In genomic region chr6:155103816-155104366, GRCh38 we compare ENCODE assay signal across 14 cellular contexts.
DNase-seq lines count a peak whose midpoint lies in the region; ATAC-seq and TF ChIP-seq lines count a peak whose summit lies in the region.
"Had no signal": no experiment of that assay in that cellular context is flagged by ENCODE, and none has a peak within 500 bp of the region (broad histone marks: within the 10 kb centered on the region; RNA-seq: fewer than 3 reads in every experiment).

No MANE protein-coding gene starts in this region.

- intact Hi-C loops in activated CD4-positive, alpha-beta T cell treated with anti-CD3 and anti-CD28 coated beads, Interleukin-2, amount 10 ng/mL, durations not matched to agents 24 days and 14 days (cut with micrococcal nuclease): loop anchor here (1.0 kb wide), 2 partner anchors 23 to 67 kb away; no protein-coding TSS in a partner anchor

- H3K4me1 ChIP-seq in gastroesophageal sphincter: peaks cover 0 to 8% (median 0%) of the 10 kb centered on the region in 3 donors
- H3K4me1 ChIP-seq: lower lobe of right lung, parathyroid adenoma, testis had no signal

- H3K27me3 Mint-ChIP-seq in activated CD4-positive, alpha-beta T cell treated with anti-CD3 and anti-CD28 coated beads, Interleukin-2, amount 10 ng/mL, durations not matched to agents 24 days and 14 days: peaks cover 2% of the 10 kb centered on the region
- peaks cover 0 to 6% of the 10 kb centered on the region in 2 donors for H3K27me3 Mint-ChIP-seq in natural killer cell treated with Interleukin-12 subunit alpha and Interleukin-12 subunit beta and Interleukin-15 and Interleukin-18, amount 100 ng/mL, for 72 hours

- no peaks in the 10 kb centered on the region for H3K9me3 ChIP-seq in gastroesophageal sphincter
- H3K9me3 ChIP-seq: lower lobe of right lung, testis had no signal

- WGBS in gastroesophageal sphincter (ENCODE audit: low coverage in 1 of 2), 2 donors: 14 to 44% methylated on average over 1 to 4 of the region's 5 CpGs

- no peaks in the 10 kb centered on the region for H3K27me3 ChIP-seq in gastroesophageal sphincter
- H3K27me3 ChIP-seq: testis had no signal

- H3K4me3 Mint-ChIP-seq in activated CD4-positive, alpha-beta T cell treated with anti-CD3 and anti-CD28 coated beads, Interleukin-2, amount 10 ng/mL, durations not matched to agents 24 days and 14 days: peak overlapping the region; percentile 28
- H3K4me3 Mint-ChIP-seq in natural killer cell treated with Interleukin-12 subunit alpha and Interleukin-12 subunit beta and Interleukin-15 and Interleukin-18, amount 100 ng/mL, for 72 hours: peak overlapping the region; percentile 23
- H3K4me3 Mint-ChIP-seq: dendritic cell treated with granulocyte-macrophage colony-stimulating factor and Interleukin-4, amounts not matched to agents 40 ng/mL and 50 ng/mL, for 4 days had no signal

- TF ChIP-seq CTCF in cardiac fibroblast (IDR thresholded peaks at IDR 0.05; ENCODE audit: low read depth, low read length) (no peak), gastroesophageal sphincter (IDR thresholded peaks at IDR 0.05) (no peak)

- no peak for TF ChIP-seq EP300 in gastroesophageal sphincter (IDR thresholded peaks at IDR 0.05)

- H3K9me3 Mint-ChIP-seq in activated CD4-positive, alpha-beta T cell treated with anti-CD3 and anti-CD28 coated beads, Interleukin-2, amount 10 ng/mL, durations not matched to agents 24 days and 14 days: no peaks in the 10 kb centered on the region
- no peaks in the 10 kb centered on the region for H3K9me3 Mint-ChIP-seq in natural killer cell treated with Interleukin-12 subunit alpha and Interleukin-12 subunit beta and Interleukin-15 and Interleukin-18, amount 100 ng/mL, for 72 hours
- H3K9me3 Mint-ChIP-seq: dendritic cell treated with granulocyte-macrophage colony-stimulating factor and Interleukin-4, amounts not matched to agents 40 ng/mL and 50 ng/mL, for 4 days had no signal

- peaks cover 44% of the 10 kb centered on the region for H3K4me1 Mint-ChIP-seq in activated CD4-positive, alpha-beta T cell treated with anti-CD3 and anti-CD28 coated beads, Interleukin-2, amount 10 ng/mL, durations not matched to agents 24 days and 14 days
- peaks cover 7 to 31% of the 10 kb centered on the region in 2 donors for H3K4me1 Mint-ChIP-seq in natural killer cell treated with Interleukin-12 subunit alpha and Interleukin-12 subunit beta and Interleukin-15 and Interleukin-18, amount 100 ng/mL, for 72 hours (ENCODE audit: low read depth in 2 of 2)

- peaks cover 21% of the 10 kb centered on the region for H3K36me3 Mint-ChIP-seq in activated CD4-positive, alpha-beta T cell treated with anti-CD3 and anti-CD28 coated beads, Interleukin-2, amount 10 ng/mL, durations not matched to agents 24 days and 14 days (ENCODE audit: low read depth)
- no peaks in the 10 kb centered on the region for H3K36me3 Mint-ChIP-seq in natural killer cell treated with Interleukin-12 subunit alpha and Interleukin-12 subunit beta and Interleukin-15 and Interleukin-18, amount 100 ng/mL, for 72 hours

- peak; percentile 61 for DNase-seq in activated CD4-positive, alpha-beta T cell treated with anti-CD3 and anti-CD28 coated beads, Interleukin-2, amount 10 ng/mL, durations not matched to agents 24 days and 14 days
- DNase-seq in activated CD4-positive, alpha-beta T cell treated with anti-CD3 and anti-CD28 coated beads for 48 hours: no peak
- DNase-seq in cardiac fibroblast (ENCODE audit: low read depth in 2 of 2) (peak; percentile 54 to 55), cortex of kidney (lab: John Stamatoyannopoulos, UW) (no peak), NCI-H1930 (lab: John Stamatoyannopoulos, UW) (no peak)
- no peak for DNase-seq in natural killer cell treated with Interleukin-12 subunit alpha and Interleukin-12 subunit beta and Interleukin-15 and Interleukin-18, amount 100 ng/mL, for 72 hours (ENCODE audit: low spot score)
- DNase-seq: glutamatergic neuron, lower lobe of right lung, MM.1S, testis had no signal

- no peaks in the 10 kb centered on the region for H3K36me3 ChIP-seq in gastroesophageal sphincter
- H3K36me3 ChIP-seq: lower lobe of right lung had no signal

- ATAC-seq in HG02610 (IDR thresholded peaks at IDR 0.05; ENCODE audit: unreplicated experiment) (peak; percentile 57), gastroesophageal sphincter (no peak)
- ATAC-seq in natural killer cell treated with Interleukin-12 subunit alpha and Interleukin-12 subunit beta and Interleukin-15 and Interleukin-18, amount 100 ng/mL, for 72 hours: peak; percentile 75 to 84
- ATAC-seq: lower lobe of right lung had no signal

- peak overlapping the region; percentile 65 for H3K27ac Mint-ChIP-seq in activated CD4-positive, alpha-beta T cell treated with anti-CD3 and anti-CD28 coated beads, Interleukin-2, amount 10 ng/mL, durations not matched to agents 24 days and 14 days
- H3K27ac Mint-ChIP-seq in natural killer cell treated with Interleukin-12 subunit alpha and Interleukin-12 subunit beta and Interleukin-15 and Interleukin-18, amount 100 ng/mL, for 72 hours: peak overlapping the region; percentile 9 to 48
- H3K27ac Mint-ChIP-seq: dendritic cell treated with granulocyte-macrophage colony-stimulating factor and Interleukin-4, amounts not matched to agents 40 ng/mL and 50 ng/mL, for 4 days had no signal

- H3K4me3 ChIP-seq in cardiac fibroblast (replicated peaks in 1 of 2; ENCODE audit: low read depth in 2 of 2, low read length in 2 of 2) (no peak overlapping the region), gastroesophageal sphincter (no peak overlapping the region)
- H3K4me3 ChIP-seq: lower lobe of right lung, testis had no signal

- TF ChIP-seq POLR2A in gastroesophageal sphincter (IDR thresholded peaks at IDR 0.05): no peak

- H3K27ac ChIP-seq in gastroesophageal sphincter: no peak overlapping the region
- H3K27ac ChIP-seq: lower lobe of right lung, parathyroid adenoma, testis had no signal

Comparison
In these comparisons a context has a peak if more than half of its experiments do, and no peak if none do; other contexts are left out.
1. DNase-seq: peak in activated CD4-positive, alpha-beta T cell treated with anti-CD3 and anti-CD28 coated beads, Interleukin-2, amount 10 ng/mL, durations not matched to agents 24 days and 14 days (single experiment) and cardiac fibroblast (2 of 2); none in activated CD4-positive, alpha-beta T cell treated with anti-CD3 and anti-CD28 coated beads for 48 hours (single experiment), natural killer cell treated with Interleukin-12 subunit alpha and Interleukin-12 subunit beta and Interleukin-15 and Interleukin-18, amount 100 ng/mL, for 72 hours (single experiment), cortex of kidney (single experiment) and NCI-H1930 (0 of 2).